33 cellular contexts compared by ENCODE assay signal in the genomic region with DNA sequence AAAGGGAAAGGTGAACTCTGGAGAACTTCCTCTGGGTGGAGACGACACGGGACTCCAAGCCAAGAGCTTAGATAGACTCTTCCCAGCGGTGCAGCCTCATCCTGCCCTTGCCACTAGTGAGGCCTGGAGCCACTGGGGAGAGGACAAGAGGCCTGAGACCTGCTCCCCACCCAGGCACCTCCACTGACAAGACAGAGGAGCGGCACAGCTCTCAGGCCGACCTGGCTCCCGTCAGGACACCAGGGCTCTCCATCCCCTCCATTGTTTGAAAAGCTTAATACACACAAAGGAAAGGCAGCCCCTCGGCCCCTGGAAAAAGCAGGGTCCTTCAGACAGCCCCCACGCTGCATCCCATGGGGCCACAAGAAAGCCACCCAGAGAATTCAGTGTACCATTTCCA. TPM values are rescaled to one million over a fixed set of nuclear protein-coding genes. Genes with fewer than 3 reads are reported as not detected.
"Had no signal": no experiment of that assay in that cellular context is flagged by ENCODE, and none has a peak within 500 bp of the region (broad histone marks: within the 10 kb centered on the region; RNA-seq: fewer than 3 reads in every experiment).

No MANE protein-coding gene starts in this region.

- H3K9me3 Mint-ChIP-seq: activated naive CD4-positive, alpha-beta T cell treated with anti-CD3 and anti-CD28 coated beads for 36 hours; neural progenitor cell; stimulated activated effector memory CD8-positive, alpha-beta T cell treated with anti-CD3 and anti-CD28 coated beads, Interleukin-12 subunit alpha, Interleukin-12 subunit beta, amount 100 ng/mL, for 72 hours; stimulated activated naive CD8-positive, alpha-beta T cell treated with anti-CD3 and anti-CD28 coated beads, Interleukin-15, amount 100 ng/mL, for 72 hours; T-helper 1 cell treated with Interleukin-12 subunit alpha and Interleukin-12 subunit beta and Interleukin-4 antibody, amounts not matched to agents 30 μg/mL and 1 μg/mL, for 36 hours had no signal

- H3K4me3 ChIP-seq: breast epithelium, esophagus squamous epithelium, lung, neural progenitor cell, psoas muscle, sigmoid colon, upper lobe of right lung had no signal

- H3K27ac Mint-ChIP-seq: activated CD8-positive, alpha-beta memory T cell treated with anti-CD3 and anti-CD28 coated beads, Interleukin-2, amount 10 ng/mL, durations not matched to agents 7 days and 5 days; activated CD8-positive, alpha-beta T cell treated with anti-CD3 and anti-CD28 coated beads, Interleukin-2, amount 10 ng/mL, durations not matched to agents 7 days and 5 days; activated naive CD4-positive, alpha-beta T cell treated with anti-CD3 and anti-CD28 coated beads for 36 hours; neural progenitor cell; stimulated activated effector memory CD8-positive, alpha-beta T cell treated with anti-CD3 and anti-CD28 coated beads, Interleukin-12 subunit alpha, Interleukin-12 subunit beta, amount 100 ng/mL, for 72 hours; T-helper 1 cell treated with Interleukin-12 subunit alpha and Interleukin-12 subunit beta and Interleukin-4 antibody, amounts not matched to agents 30 μg/mL and 1 μg/mL, for 36 hours had no signal

- H3K27me3 ChIP-seq: breast epithelium, esophagus squamous epithelium, neural progenitor cell, sigmoid colon, upper lobe of right lung had no signal

- ATAC-seq: activated CD4-positive, CD25-positive, alpha-beta regulatory T cell treated with anti-CD3 and anti-CD28 coated beads, Interleukin-2, amount 50 U/mL, for 24 hours; activated CD8-positive, alpha-beta memory T cell treated with anti-CD3 and anti-CD28 coated beads, Interleukin-2, amount 10 ng/mL, durations not matched to agents 7 days and 5 days; activated CD8-positive, alpha-beta T cell treated with anti-CD3 and anti-CD28 coated beads, Interleukin-2, amount 10 ng/mL, durations not matched to agents 7 days and 5 days; left lobe of liver; psoas muscle; stimulated activated effector memory CD8-positive, alpha-beta T cell treated with anti-CD3 and anti-CD28 coated beads, Interleukin-12 subunit alpha, Interleukin-12 subunit beta, amount 100 ng/mL, for 72 hours; stimulated activated naive CD8-positive, alpha-beta T cell treated with anti-CD3 and anti-CD28 coated beads, Interleukin-15, amount 100 ng/mL, for 72 hours; upper lobe of right lung had no signal

- H3K9me3 ChIP-seq: breast epithelium, esophagus squamous epithelium, psoas muscle, sigmoid colon, upper lobe of right lung had no signal

- H3K4me3 Mint-ChIP-seq: activated CD8-positive, alpha-beta memory T cell treated with anti-CD3 and anti-CD28 coated beads, Interleukin-2, amount 10 ng/mL, durations not matched to agents 7 days and 5 days; activated CD8-positive, alpha-beta T cell treated with anti-CD3 and anti-CD28 coated beads, Interleukin-2, amount 10 ng/mL, durations not matched to agents 7 days and 5 days; activated naive CD4-positive, alpha-beta T cell treated with anti-CD3 and anti-CD28 coated beads for 36 hours; neural progenitor cell; stimulated activated effector memory CD8-positive, alpha-beta T cell treated with anti-CD3 and anti-CD28 coated beads, Interleukin-12 subunit alpha, Interleukin-12 subunit beta, amount 100 ng/mL, for 72 hours; stimulated activated naive CD8-positive, alpha-beta T cell treated with anti-CD3 and anti-CD28 coated beads, Interleukin-15, amount 100 ng/mL, for 72 hours; T-helper 1 cell treated with Interleukin-12 subunit alpha and Interleukin-12 subunit beta and Interleukin-4 antibody, amounts not matched to agents 30 μg/mL and 1 μg/mL, for 36 hours had no signal

- H3K27ac ChIP-seq: breast epithelium, epithelial cell of prostate, esophagus squamous epithelium, neural progenitor cell, parathyroid adenoma, psoas muscle, sigmoid colon, upper lobe of right lung, WERI-Rb-1 had no signal

- H3K27me3 Mint-ChIP-seq: activated CD8-positive, alpha-beta memory T cell treated with anti-CD3 and anti-CD28 coated beads, Interleukin-2, amount 10 ng/mL, durations not matched to agents 7 days and 5 days; stimulated activated naive CD8-positive, alpha-beta T cell treated with anti-CD3 and anti-CD28 coated beads, Interleukin-15, amount 100 ng/mL, for 72 hours had no signal

- H3K36me3 ChIP-seq: neural progenitor cell had no signal

- H3K4me1 ChIP-seq: breast epithelium, neural progenitor cell, parathyroid adenoma had no signal

- DNase-seq: activated CD4-positive, alpha-beta T cell treated with anti-CD3 and anti-CD28 coated beads for 48 hours; activated CD8-positive, alpha-beta memory T cell treated with anti-CD3 and anti-CD28 coated beads, Interleukin-2, amount 10 ng/mL, durations not matched to agents 7 days and 5 days; activated CD8-positive, alpha-beta T cell treated with anti-CD3 and anti-CD28 coated beads, Interleukin-2, amount 10 ng/mL, durations not matched to agents 7 days and 5 days; activated effector memory CD4-positive, alpha-beta T cell treated with anti-CD3 and anti-CD28 coated beads, Interleukin-2, amount 50 U/mL, for 16 hours; activated naive CD4-positive, alpha-beta T cell treated with anti-CD3 and anti-CD28 coated beads for 36 hours; central memory CD4-positive, alpha-beta T cell; dermis blood vessel endothelial cell; effector CD4-positive, alpha-beta T cell; esophagus squamous epithelium; foreskin melanocyte; kidney glomerular epithelial cell; mesendoderm; occipital lobe; psoas muscle; sigmoid colon; small intestine; stimulated activated CD4-positive, alpha-beta T cell treated with anti-CD3 and anti-CD28 coated beads, Interleukin-4, amount 100 ng/mL, for 24 hours; stimulated activated naive CD8-positive, alpha-beta T cell treated with anti-CD3 and anti-CD28 coated beads, Interleukin-15, amount 100 ng/mL, for 72 hours; substantia nigra; SW 1271; T1000; upper lobe of right lung; WERI-Rb-1 had no signal

RNA-seq across cellular contexts. Expression of a gene that starts 55.3 kb away (rescaled TPM):
- total RNA-seq: dermis blood vessel endothelial cell, glomerular endothelial cell had no signal
